Comparison of ENCODE assay signal across 26 cellular contexts in the genomic region with DNA sequence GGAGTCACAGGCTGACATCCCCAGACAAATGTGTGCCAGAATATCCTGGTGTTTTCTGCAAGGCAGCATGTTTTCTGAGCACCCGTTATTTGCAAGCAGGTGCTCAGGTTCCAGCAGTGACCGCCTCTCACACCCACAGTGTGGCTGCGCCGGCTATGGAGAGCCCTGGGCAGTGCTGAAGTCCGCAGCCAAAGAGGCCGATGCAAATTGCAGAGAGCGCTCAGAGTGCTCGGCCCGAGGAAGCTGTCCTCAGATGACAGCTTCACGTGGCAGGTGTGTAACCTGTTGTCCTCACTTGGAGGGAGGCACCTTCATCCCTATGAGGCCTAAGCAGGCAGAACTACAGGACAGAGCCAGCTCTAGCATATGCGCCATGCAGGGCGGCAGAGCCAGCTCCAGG.
"Had no signal": no experiment of that assay in that cellular context is flagged by ENCODE, and none has a peak within 500 bp of the region (broad histone marks: within the 10 kb centered on the region; RNA-seq: fewer than 3 reads in every experiment).

No MANE protein-coding gene starts in this region.

- ATAC-seq: left cardiac atrium; mucosa of descending colon; naive thymus-derived CD4-positive, alpha-beta T cell; natural killer cell treated with Interleukin-12 subunit alpha and Interleukin-12 subunit beta and Interleukin-15 and Interleukin-18, amount 100 ng/mL, for 72 hours; right cardiac atrium; stimulated activated memory B cell treated with anti-CD40 and anti-IgM and Interleukin-4, amounts not matched to agents 10 μg/mL and 1 μg/mL and 100 μg/mL, for 72 hours; stimulated activated naive CD8-positive, alpha-beta T cell treated with anti-CD3 and anti-CD28 coated beads, Interleukin-15, amount 100 ng/mL, for 72 hours had no signal

- H3K4me3 ChIP-seq: hepatocyte, left ventricle myocardium inferior, mucosa of descending colon, pancreas, prostate gland, sigmoid colon, spleen, tibial nerve, upper lobe of left lung, vagina had no signal

- H3K79me2 ChIP-seq: hepatocyte had no signal

- H3K4me2 ChIP-seq: hepatocyte had no signal

- H3K27ac ChIP-seq: hepatocyte, left ventricle myocardium inferior, pancreas, prostate gland, sigmoid colon, spleen, tibial nerve, upper lobe of left lung, vagina had no signal

- H3K4me1 ChIP-seq: left ventricle myocardium inferior, pancreas, prostate gland, sigmoid colon, tibial nerve, upper lobe of left lung, vagina had no signal

- H3K36me3 ChIP-seq: pancreas, prostate gland, sigmoid colon, vagina had no signal

- DNase-seq: islet precursor cell; kidney glomerular epithelial cell; left cardiac atrium; left ventricle myocardium inferior; midbrain; mucosa of descending colon; naive thymus-derived CD4-positive, alpha-beta T cell; nucleus accumbens; pancreas; retina; right cardiac atrium; sigmoid colon; small intestine; spleen; stimulated activated CD4-positive, alpha-beta T cell treated with anti-CD3 and anti-CD28 coated beads, Interleukin-4, amount 100 ng/mL, for 4 hours; stimulated activated CD8-positive, alpha-beta memory T cell treated with anti-CD3 and anti-CD28 coated beads, Interleukin-4, amount 100 ng/mL, for 48 hours; stimulated activated naive CD4-positive, alpha-beta T cell treated with Interleukin-2 at 50 U/mL for 16 hours; stimulated activated naive CD8-positive, alpha-beta T cell treated with anti-CD3 and anti-CD28 coated beads, Interleukin-15, amount 100 ng/mL, for 72 hours; substantia nigra; upper lobe of left lung had no signal

- H2AFZ ChIP-seq: hepatocyte had no signal

- H3K27me3 ChIP-seq: hepatocyte, pancreas, spleen, tibial nerve, upper lobe of left lung, vagina had no signal

- FAIRE-seq: pancreas, small intestine had no signal

- H3K9me3 ChIP-seq: left ventricle myocardium inferior, mucosa of descending colon, pancreas, prostate gland, sigmoid colon, spleen, tibial nerve, upper lobe of left lung, vagina had no signal
